Comparison of ENCODE assay signal across 2 cellular contexts in genomic region chr1:111596499-111596898, GRCh38.
A peak's percentile ranks its signal among the peaks of the same experiment; 100 is the strongest.
TF ChIP-seq lines count a peak whose summit lies in the region.

No MANE protein-coding gene starts in this region.

TF ChIP-seq in IMR-90, 13 proteins besides CTCF, POLR2A, EP300 and RAD21:
- TF ChIP-seq CHD1 (IDR thresholded peaks at IDR 0.05; ENCODE audit: low read depth, low read length) (no peak), MAZ (IDR thresholded peaks at IDR 0.05; ENCODE audit: borderline replicate concordance, low read depth, low read length) (no peak)

TF ChIP-seq in GM12878, 131 proteins besides CTCF, POLR2A, EP300 and RAD21 (continues in another document):
- TF ChIP-seq PKNOX1 (IDR thresholded peaks at IDR 0.05) = no peak
- no peak for TF ChIP-seq REST (IDR thresholded peaks at IDR 0.05; ENCODE audit: low read depth, low read length)
- TF ChIP-seq MXI1 (IDR thresholded peaks at IDR 0.05; ENCODE audit: low read depth, low read length) = no peak
- TF ChIP-seq NKRF (conservative IDR thresholded peaks at IDR 0.05) = no peak
- TF ChIP-seq RELB (IDR thresholded peaks at IDR 0.05; ENCODE audit: low read depth) = peak; percentile 74; the same call in 1 of the 2 replicates
- TF ChIP-seq GABPA (IDR thresholded peaks at IDR 0.05; ENCODE audit: low read depth) = no peak
- no peak for TF ChIP-seq NBN (IDR thresholded peaks at IDR 0.05)
- no peak for TF ChIP-seq PAX5 (IDR thresholded peaks at IDR 0.05; ENCODE audit: borderline replicate concordance, low read depth, low read length)
- TF ChIP-seq NFIC (IDR thresholded peaks at IDR 0.05; ENCODE audit: low read depth, low read length) = peak; percentile 22; the same call in 1 of the 2 replicates
- TF ChIP-seq JUNB (IDR thresholded peaks at IDR 0.05) = no peak
- TF ChIP-seq ZNF592 (IDR thresholded peaks at IDR 0.05) = 0 out of 2 replicates have a peak, but pooled peaks have one; percentile 24
- TF ChIP-seq ZNF217 (IDR thresholded peaks at IDR 0.05) = no peak
- no peak for TF ChIP-seq BCL11A (IDR thresholded peaks at IDR 0.05; ENCODE audit: low read depth, low read length)
- TF ChIP-seq IKZF2 (IDR thresholded peaks at IDR 0.05) = no peak; a peak in 2 of 4 replicates
- no peak for TF ChIP-seq NRF1 (conservative IDR thresholded peaks at IDR 0.05; ENCODE audit: low read depth, low read length)
- TF ChIP-seq TCF7 (IDR thresholded peaks at IDR 0.05; ENCODE audit: borderline replicate concordance) = no peak
- TF ChIP-seq ATF3 (IDR thresholded peaks at IDR 0.05; ENCODE audit: borderline replicate concordance, extremely low read depth, low read depth, low read length) = no peak
- TF ChIP-seq ELK1 (IDR thresholded peaks at IDR 0.05; ENCODE audit: low read depth, low read length) = no peak
- TF ChIP-seq RBBP5 (conservative IDR thresholded peaks at IDR 0.05) = no peak
- peak; percentile 52; the same call in 1 of the 2 replicates for TF ChIP-seq RUNX3 (IDR thresholded peaks at IDR 0.05; ENCODE audit: low read length)
- TF ChIP-seq SIN3A (IDR thresholded peaks at IDR 0.05; ENCODE audit: low read depth, low read length) = no peak
- TF ChIP-seq MYB (IDR thresholded peaks at IDR 0.05; ENCODE audit: borderline replicate concordance, low read depth, low read length) = no peak
- no peak for TF ChIP-seq NFYA (IDR thresholded peaks at IDR 0.05; ENCODE audit: borderline replicate concordance, low read depth, low read length)
- TF ChIP-seq ZNF687 (IDR thresholded peaks at IDR 0.05) = peak; percentile 84
- TF ChIP-seq ZBED1 (IDR thresholded peaks at IDR 0.05; ENCODE audit: borderline replicate concordance) = no peak
- peak; percentile 25; the same call in 1 of the 2 replicates for TF ChIP-seq MTA2 (IDR thresholded peaks at IDR 0.05; ENCODE audit: low read depth)
- TF ChIP-seq PBX3 (IDR thresholded peaks at IDR 0.05; ENCODE audit: insufficient replicate concordance, low read depth, low read length) = no peak
- no peak for TF ChIP-seq CHD1 (IDR thresholded peaks at IDR 0.05; ENCODE audit: low read depth, low read length)
- TF ChIP-seq STAT3 (IDR thresholded peaks at IDR 0.05; ENCODE audit: low read depth, low read length) = no peak
- no peak for TF ChIP-seq IRF4 (IDR thresholded peaks at IDR 0.05; ENCODE audit: low read depth, low read length)
- TF ChIP-seq HSF1 (IDR thresholded peaks at IDR 0.05; ENCODE audit: low read depth, low read length) = no peak
- TF ChIP-seq HDAC6 (IDR thresholded peaks at IDR 0.05; ENCODE audit: unreplicated experiment) = no peak
- 0 out of 2 replicates have a peak, but pooled peaks have one; percentile 52 for TF ChIP-seq GATAD2B (conservative IDR thresholded peaks at IDR 0.05; ENCODE audit: low read depth)
- no peak for TF ChIP-seq BACH1 (IDR thresholded peaks at IDR 0.05; ENCODE audit: borderline replicate concordance)
- 0 out of 2 replicates have a peak, but pooled peaks have one; percentile 50 for TF ChIP-seq TCF12 (IDR thresholded peaks at IDR 0.05; ENCODE audit: low read depth, low read length)
- peak in 1 of 2 experiments; percentile 57; a peak in 1 of 4 replicates for TF ChIP-seq ETV6 (conservative IDR thresholded peaks at IDR 0.05 in 1 of 2, IDR thresholded peaks at IDR 0.05 in 1 of 2; ENCODE audit: borderline replicate concordance in 1 of 2, low read depth in 1 of 2)
